In genomic region chr21:15062566-15062965, GRCh38 we compare ENCODE assay signal across 8 cellular contexts. TPM values are rescaled to one million over a fixed set of nuclear protein-coding genes. Genes with fewer than 3 reads are reported as not detected.
DNase-seq lines count a peak whose midpoint lies in the region; ATAC-seq and TF ChIP-seq lines count a peak whose summit lies in the region.

No MANE protein-coding gene starts in this region.

- H4K20me1 ChIP-seq in OCI-LY3 (ENCODE audit: insufficient read depth, low read length) (no peaks in the 10 kb centered on the region), neural progenitor cell (ENCODE audit: low read depth) (peaks cover 50% of the 10 kb centered on the region)

- peaks cover 24% of the 10 kb centered on the region for H3K36me3 Mint-ChIP-seq in effector memory CD8-positive, alpha-beta T cell (ENCODE audit: insufficient read depth)
- peaks cover 22% of the 10 kb centered on the region for H3K36me3 Mint-ChIP-seq in neural progenitor cell

- peak overlapping the region in 1 of 2 donors; percentile 86 for H3K27ac Mint-ChIP-seq in effector memory CD8-positive, alpha-beta T cell
- peak overlapping the region; percentile 90 for H3K27ac Mint-ChIP-seq in neural progenitor cell

- H3K4me3 Mint-ChIP-seq in effector memory CD8-positive, alpha-beta T cell, result peak overlapping the region; percentile 79 to 81
- H3K4me3 Mint-ChIP-seq in neural progenitor cell, result peak overlapping the region; percentile 97

- DNase-seq in GM12864 (ENCODE audit: low read depth) (no peak), neural progenitor cell (ENCODE audit: low spot score) (no peak), NCI-H2107 (lab: John Stamatoyannopoulos, UW) (no peak)
- DNase-seq in effector memory CD8-positive, alpha-beta T cell, result no peak

- H2AFZ ChIP-seq in OCI-LY3 (ENCODE audit: low read depth, low read length), result no peak overlapping the region
- H2AFZ ChIP-seq in neural progenitor cell (replicated peaks), result no peak overlapping the region

- H3K27me3 ChIP-seq in OCI-LY3 (ENCODE audit: low read depth, low read length) (peaks cover 4% of the 10 kb centered on the region; the same call in 1 of the 2 replicates), neural progenitor cell (peaks cover 11% of the 10 kb centered on the region)

- H3K4me1 Mint-ChIP-seq in effector memory CD8-positive, alpha-beta T cell (ENCODE audit: low read depth in 2 of 2), result peaks cover 37 to 44% of the 10 kb centered on the region in 2 donors
- H3K4me1 Mint-ChIP-seq in neural progenitor cell, result peaks cover 25% of the 10 kb centered on the region

- no peak for TF ChIP-seq CTCF in GM12864 (IDR thresholded peaks at IDR 0.05; ENCODE audit: low read depth, low read length, missing control alignments)
- peak; percentile 42 for TF ChIP-seq CTCF in OCI-LY3 (IDR thresholded peaks at IDR 0.05; ENCODE audit: low read depth, low read length)
- TF ChIP-seq CTCF in neural progenitor cell (IDR thresholded peaks at IDR 0.05), result no peak

- H3K9me3 ChIP-seq in OCI-LY3 (ENCODE audit: insufficient read depth, low read length), result no peaks in the 10 kb centered on the region
- no peaks in the 10 kb centered on the region for H3K9me3 ChIP-seq in neural progenitor cell (ENCODE audit: low read depth)

- H3K4me3 ChIP-seq in GM12864 (ENCODE audit: low read depth, low read length), result peak overlapping the region; percentile 59; the same call in 1 of the 2 replicates
- H3K4me3 ChIP-seq in OCI-LY3 (ENCODE audit: low read length), result peak overlapping the region; percentile 96
- H3K4me3 ChIP-seq in neural progenitor cell, result peak overlapping the region; percentile 90

- H3K4me2 ChIP-seq in OCI-LY3 (ENCODE audit: low read length) (peak overlapping the region; percentile 86), neural progenitor cell (peak overlapping the region; percentile 96)

- H3K36me3 ChIP-seq in OCI-LY3 (replicated peaks; ENCODE audit: low read depth, low read length) (no peaks in the 10 kb centered on the region), neural progenitor cell (no peaks in the 10 kb centered on the region)

- H3K27me3 Mint-ChIP-seq in effector memory CD8-positive, alpha-beta T cell, result peaks cover 0 to 8% of the 10 kb centered on the region in 2 donors
- H3K27me3 Mint-ChIP-seq in neural progenitor cell (ENCODE audit: insufficient read depth, low read depth), result peaks cover 2% of the 10 kb centered on the region

- no peak for ATAC-seq in effector memory CD8-positive, alpha-beta T cell (replicated peaks)
- ATAC-seq in GM21390 (IDR thresholded peaks at IDR 0.05; ENCODE audit: unreplicated experiment) (no peak), HG03280 (IDR thresholded peaks at IDR 0.05; ENCODE audit: unreplicated experiment) (no peak), HG02588 (IDR thresholded peaks at IDR 0.05; ENCODE audit: unreplicated experiment) (no peak)

- H3K27ac ChIP-seq in OCI-LY3 (ENCODE audit: low read length) (no peak overlapping the region), neural progenitor cell (no peak overlapping the region)

- H3K4me1 ChIP-seq in OCI-LY3 (ENCODE audit: low read length), result peaks cover 39% of the 10 kb centered on the region
- H3K4me1 ChIP-seq in neural progenitor cell, result peaks cover 49% of the 10 kb centered on the region

- H3K9ac ChIP-seq in OCI-LY3 (ENCODE audit: low read length) (peak overlapping the region; percentile 94), neural progenitor cell (no peak overlapping the region)

- peaks cover 22% of the 10 kb centered on the region for H3F3A ChIP-seq in neural progenitor cell (ENCODE audit: low read depth)

- H3K79me2 ChIP-seq in OCI-LY3 (ENCODE audit: low read length) (peaks cover 51% of the 10 kb centered on the region), neural progenitor cell (ENCODE audit: low read depth) (peaks cover 69% of the 10 kb centered on the region)

- H3K9me3 Mint-ChIP-seq in effector memory CD8-positive, alpha-beta T cell, result no peaks in the 10 kb centered on the region
- peaks cover 18% of the 10 kb centered on the region for H3K9me3 Mint-ChIP-seq in neural progenitor cell

RNA-seq across cellular contexts. Expression of gene NRIP1, which starts 2.2 kb away (rescaled TPM):
- total RNA-seq in neural progenitor cell (ENCODE audit: low replicate concordance), result 45.9 and 59.1 TPM in 2 replicates
